3 cellular contexts compared by ENCODE assay signal in the genomic region with DNA sequence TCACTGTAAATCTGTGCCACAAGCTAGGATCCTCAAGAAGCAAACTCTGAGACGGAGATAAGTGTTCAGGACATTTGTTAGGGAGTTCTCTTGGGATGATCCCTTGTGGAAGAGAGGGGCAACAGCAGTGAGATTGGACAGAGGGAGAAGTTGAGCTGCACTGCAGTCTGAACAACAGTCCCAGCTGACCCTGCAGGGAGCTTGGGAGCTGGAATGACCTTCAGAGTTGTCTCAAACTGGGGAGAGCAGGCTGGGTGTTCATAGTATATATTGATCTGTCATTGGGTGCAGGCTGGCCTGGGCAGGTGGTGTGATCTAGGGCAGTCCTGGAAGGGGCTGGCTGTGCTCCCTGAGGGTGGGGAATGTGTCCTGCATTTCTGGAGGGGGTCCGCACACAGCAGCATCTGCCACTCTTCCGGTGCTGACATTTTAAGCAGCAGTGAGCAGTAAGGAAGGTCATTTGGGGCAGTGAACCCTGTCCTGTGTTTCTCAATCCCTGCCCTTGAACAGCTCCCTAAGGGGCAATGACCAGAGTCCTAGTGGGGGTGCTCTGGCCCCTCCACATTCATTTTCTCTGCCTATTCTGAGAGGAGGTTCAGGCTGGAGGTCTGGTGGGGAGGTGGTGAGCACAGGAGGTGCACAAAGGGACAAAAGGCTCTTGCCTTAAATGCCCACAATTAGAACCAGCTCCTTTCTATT.
TF ChIP-seq lines count a peak whose summit lies in the region.

No MANE protein-coding gene starts in this region.

TF ChIP-seq in A549, 52 proteins besides CTCF, POLR2A, EP300 and RAD21:
- TF ChIP-seq HOXB13 (CRISPR knock-in tag; IDR thresholded peaks at IDR 0.05; ENCODE audit: low read depth): no peak
- TF ChIP-seq FOSB (CRISPR knock-in tag; IDR thresholded peaks at IDR 0.05): no peak
- TF ChIP-seq MAFK (IDR thresholded peaks at IDR 0.05; ENCODE audit: partially characterized antibody): no peak
- no peak for TF ChIP-seq HOXB5 (CRISPR knock-in tag; IDR thresholded peaks at IDR 0.05)

TF ChIP-seq in WTC11, 78 proteins besides CTCF, POLR2A, EP300 and RAD21:
- TF ChIP-seq, protein P1, sequence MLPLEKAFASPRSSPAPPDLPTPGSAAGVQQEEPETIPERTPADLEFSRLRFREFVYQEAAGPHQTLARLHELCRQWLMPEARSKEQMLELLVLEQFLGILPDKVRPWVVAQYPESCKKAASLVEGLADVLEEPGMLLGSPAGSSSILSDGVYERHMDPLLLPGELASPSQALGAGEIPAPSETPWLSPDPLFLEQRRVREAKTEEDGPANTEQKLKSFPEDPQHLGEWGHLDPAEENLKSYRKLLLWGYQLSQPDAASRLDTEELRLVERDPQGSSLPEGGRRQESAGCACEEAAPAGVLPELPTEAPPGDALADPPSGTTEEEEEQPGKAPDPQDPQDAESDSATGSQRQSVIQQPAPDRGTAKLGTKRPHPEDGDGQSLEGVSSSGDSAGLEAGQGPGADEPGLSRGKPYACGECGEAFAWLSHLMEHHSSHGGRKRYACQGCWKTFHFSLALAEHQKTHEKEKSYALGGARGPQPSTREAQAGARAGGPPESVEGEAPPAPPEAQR (CRISPR knock-in tag; IDR thresholded peaks at IDR 0.05): no peak

TF ChIP-seq in HepG2, 621 proteins besides CTCF, POLR2A, EP300 and RAD21 (continues in another document):
- TF ChIP-seq HNF4A (CRISPR knock-in tag; IDR thresholded peaks at IDR 0.05) (peak; percentile 81), SNAI1 (CRISPR knock-in tag; IDR thresholded peaks at IDR 0.05; ENCODE audit: borderline replicate concordance) (no peak), NR2F2 (IDR thresholded peaks at IDR 0.05; ENCODE audit: borderline replicate concordance, low read depth) (no peak), XBP1 (CRISPR knock-in tag; IDR thresholded peaks at IDR 0.05) (no peak), ZNF160 (CRISPR knock-in tag; IDR thresholded peaks at IDR 0.05) (no peak), ZNF737 (CRISPR knock-in tag; IDR thresholded peaks at IDR 0.05; ENCODE audit: borderline replicate concordance) (no peak), HDAC1 (CRISPR knock-in tag; IDR thresholded peaks at IDR 0.05) (0 out of 2 replicates have a peak, but pooled peaks have one; percentile 23), ZNF224 (CRISPR knock-in tag; IDR thresholded peaks at IDR 0.05) (no peak), HHEX (CRISPR knock-in tag; IDR thresholded peaks at IDR 0.05) (no peak), ZNF883 (CRISPR knock-in tag; IDR thresholded peaks at IDR 0.05; ENCODE audit: not compliant biosample characterization) (no peak), NFATC3 (CRISPR knock-in tag; IDR thresholded peaks at IDR 0.05) (no peak), PLRG1 (conservative IDR thresholded peaks at IDR 0.05) (no peak), SRSF4 (IDR thresholded peaks at IDR 0.05; ENCODE audit: low read depth, low read length, poor library complexity, severe bottlenecking) (no peak), ZNF33B (CRISPR knock-in tag; IDR thresholded peaks at IDR 0.05) (no peak), ZSCAN31 (CRISPR knock-in tag; IDR thresholded peaks at IDR 0.05; ENCODE audit: low read depth) (no peak)
- TF ChIP-seq, protein P2, sequence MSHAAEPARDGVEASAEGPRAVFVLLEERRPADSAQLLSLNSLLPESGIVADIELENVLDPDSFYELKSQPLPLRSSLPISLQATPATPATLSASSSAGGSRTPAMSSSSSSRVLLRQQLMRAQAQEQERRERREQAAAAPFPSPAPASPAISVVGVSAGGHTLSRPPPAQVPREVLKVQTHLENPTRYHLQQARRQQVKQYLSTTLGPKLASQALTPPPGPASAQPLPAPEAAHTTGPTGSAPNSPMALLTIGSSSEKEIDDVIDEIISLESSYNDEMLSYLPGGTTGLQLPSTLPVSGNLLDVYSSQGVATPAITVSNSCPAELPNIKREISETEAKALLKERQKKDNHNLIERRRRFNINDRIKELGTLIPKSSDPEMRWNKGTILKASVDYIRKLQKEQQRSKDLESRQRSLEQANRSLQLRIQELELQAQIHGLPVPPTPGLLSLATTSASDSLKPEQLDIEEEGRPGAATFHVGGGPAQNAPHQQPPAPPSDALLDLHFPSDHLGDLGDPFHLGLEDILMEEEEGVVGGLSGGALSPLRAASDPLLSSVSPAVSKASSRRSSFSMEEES (CRISPR knock-in tag; IDR thresholded peaks at IDR 0.05): no peak
- TF ChIP-seq, protein P3, sequence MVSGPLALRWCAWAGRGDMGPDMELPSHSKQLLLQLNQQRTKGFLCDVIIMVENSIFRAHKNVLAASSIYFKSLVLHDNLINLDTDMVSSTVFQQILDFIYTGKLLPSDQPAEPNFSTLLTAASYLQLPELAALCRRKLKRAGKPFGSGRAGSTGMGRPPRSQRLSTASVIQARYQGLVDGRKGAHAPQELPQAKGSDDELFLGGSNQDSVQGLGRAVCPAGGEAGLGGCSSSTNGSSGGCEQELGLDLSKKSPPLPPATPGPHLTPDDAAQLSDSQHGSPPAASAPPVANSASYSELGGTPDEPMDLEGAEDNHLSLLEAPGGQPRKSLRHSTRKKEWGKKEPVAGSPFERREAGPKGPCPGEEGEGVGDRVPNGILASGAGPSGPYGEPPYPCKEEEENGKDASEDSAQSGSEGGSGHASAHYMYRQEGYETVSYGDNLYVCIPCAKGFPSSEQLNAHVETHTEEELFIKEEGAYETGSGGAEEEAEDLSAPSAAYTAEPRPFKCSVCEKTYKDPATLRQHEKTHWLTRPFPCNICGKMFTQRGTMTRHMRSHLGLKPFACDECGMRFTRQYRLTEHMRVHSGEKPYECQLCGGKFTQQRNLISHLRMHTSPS (CRISPR knock-in tag; IDR thresholded peaks at IDR 0.05; ENCODE audit: low read depth): no peak
- TF ChIP-seq, protein P4, sequence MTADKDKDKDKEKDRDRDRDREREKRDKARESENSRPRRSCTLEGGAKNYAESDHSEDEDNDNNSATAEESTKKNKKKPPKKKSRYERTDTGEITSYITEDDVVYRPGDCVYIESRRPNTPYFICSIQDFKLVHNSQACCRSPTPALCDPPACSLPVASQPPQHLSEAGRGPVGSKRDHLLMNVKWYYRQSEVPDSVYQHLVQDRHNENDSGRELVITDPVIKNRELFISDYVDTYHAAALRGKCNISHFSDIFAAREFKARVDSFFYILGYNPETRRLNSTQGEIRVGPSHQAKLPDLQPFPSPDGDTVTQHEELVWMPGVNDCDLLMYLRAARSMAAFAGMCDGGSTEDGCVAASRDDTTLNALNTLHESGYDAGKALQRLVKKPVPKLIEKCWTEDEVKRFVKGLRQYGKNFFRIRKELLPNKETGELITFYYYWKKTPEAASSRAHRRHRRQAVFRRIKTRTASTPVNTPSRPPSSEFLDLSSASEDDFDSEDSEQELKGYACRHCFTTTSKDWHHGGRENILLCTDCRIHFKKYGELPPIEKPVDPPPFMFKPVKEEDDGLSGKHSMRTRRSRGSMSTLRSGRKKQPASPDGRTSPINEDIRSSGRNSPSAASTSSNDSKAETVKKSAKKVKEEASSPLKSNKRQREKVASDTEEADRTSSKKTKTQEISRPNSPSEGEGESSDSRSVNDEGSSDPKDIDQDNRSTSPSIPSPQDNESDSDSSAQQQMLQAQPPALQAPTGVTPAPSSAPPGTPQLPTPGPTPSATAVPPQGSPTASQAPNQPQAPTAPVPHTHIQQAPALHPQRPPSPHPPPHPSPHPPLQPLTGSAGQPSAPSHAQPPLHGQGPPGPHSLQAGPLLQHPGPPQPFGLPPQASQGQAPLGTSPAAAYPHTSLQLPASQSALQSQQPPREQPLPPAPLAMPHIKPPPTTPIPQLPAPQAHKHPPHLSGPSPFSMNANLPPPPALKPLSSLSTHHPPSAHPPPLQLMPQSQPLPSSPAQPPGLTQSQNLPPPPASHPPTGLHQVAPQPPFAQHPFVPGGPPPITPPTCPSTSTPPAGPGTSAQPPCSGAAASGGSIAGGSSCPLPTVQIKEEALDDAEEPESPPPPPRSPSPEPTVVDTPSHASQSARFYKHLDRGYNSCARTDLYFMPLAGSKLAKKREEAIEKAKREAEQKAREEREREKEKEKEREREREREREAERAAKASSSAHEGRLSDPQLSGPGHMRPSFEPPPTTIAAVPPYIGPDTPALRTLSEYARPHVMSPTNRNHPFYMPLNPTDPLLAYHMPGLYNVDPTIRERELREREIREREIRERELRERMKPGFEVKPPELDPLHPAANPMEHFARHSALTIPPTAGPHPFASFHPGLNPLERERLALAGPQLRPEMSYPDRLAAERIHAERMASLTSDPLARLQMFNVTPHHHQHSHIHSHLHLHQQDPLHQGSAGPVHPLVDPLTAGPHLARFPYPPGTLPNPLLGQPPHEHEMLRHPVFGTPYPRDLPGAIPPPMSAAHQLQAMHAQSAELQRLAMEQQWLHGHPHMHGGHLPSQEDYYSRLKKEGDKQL (CRISPR knock-in tag; IDR thresholded peaks at IDR 0.05; ENCODE audit: low read depth): no peak
- TF ChIP-seq, protein P5, sequence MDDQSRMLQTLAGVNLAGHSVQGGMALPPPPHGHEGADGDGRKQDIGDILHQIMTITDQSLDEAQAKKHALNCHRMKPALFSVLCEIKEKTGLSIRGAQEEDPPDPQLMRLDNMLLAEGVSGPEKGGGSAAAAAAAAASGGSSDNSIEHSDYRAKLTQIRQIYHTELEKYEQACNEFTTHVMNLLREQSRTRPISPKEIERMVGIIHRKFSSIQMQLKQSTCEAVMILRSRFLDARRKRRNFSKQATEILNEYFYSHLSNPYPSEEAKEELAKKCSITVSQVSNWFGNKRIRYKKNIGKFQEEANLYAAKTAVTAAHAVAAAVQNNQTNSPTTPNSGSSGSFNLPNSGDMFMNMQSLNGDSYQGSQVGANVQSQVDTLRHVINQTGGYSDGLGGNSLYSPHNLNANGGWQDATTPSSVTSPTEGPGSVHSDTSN (CRISPR knock-in tag; IDR thresholded peaks at IDR 0.05; ENCODE audit: borderline replicate concordance): no peak
- TF ChIP-seq, protein P6, sequence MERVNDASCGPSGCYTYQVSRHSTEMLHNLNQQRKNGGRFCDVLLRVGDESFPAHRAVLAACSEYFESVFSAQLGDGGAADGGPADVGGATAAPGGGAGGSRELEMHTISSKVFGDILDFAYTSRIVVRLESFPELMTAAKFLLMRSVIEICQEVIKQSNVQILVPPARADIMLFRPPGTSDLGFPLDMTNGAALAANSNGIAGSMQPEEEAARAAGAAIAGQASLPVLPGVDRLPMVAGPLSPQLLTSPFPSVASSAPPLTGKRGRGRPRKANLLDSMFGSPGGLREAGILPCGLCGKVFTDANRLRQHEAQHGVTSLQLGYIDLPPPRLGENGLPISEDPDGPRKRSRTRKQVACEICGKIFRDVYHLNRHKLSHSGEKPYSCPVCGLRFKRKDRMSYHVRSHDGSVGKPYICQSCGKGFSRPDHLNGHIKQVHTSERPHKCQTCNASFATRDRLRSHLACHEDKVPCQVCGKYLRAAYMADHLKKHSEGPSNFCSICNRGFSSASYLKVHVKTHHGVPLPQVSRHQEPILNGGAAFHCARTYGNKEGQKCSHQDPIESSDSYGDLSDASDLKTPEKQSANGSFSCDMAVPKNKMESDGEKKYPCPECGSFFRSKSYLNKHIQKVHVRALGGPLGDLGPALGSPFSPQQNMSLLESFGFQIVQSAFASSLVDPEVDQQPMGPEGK (CRISPR knock-in tag; IDR thresholded peaks at IDR 0.05): peak; percentile 46; the same call in 1 of the 2 replicates
- TF ChIP-seq, protein P7, sequence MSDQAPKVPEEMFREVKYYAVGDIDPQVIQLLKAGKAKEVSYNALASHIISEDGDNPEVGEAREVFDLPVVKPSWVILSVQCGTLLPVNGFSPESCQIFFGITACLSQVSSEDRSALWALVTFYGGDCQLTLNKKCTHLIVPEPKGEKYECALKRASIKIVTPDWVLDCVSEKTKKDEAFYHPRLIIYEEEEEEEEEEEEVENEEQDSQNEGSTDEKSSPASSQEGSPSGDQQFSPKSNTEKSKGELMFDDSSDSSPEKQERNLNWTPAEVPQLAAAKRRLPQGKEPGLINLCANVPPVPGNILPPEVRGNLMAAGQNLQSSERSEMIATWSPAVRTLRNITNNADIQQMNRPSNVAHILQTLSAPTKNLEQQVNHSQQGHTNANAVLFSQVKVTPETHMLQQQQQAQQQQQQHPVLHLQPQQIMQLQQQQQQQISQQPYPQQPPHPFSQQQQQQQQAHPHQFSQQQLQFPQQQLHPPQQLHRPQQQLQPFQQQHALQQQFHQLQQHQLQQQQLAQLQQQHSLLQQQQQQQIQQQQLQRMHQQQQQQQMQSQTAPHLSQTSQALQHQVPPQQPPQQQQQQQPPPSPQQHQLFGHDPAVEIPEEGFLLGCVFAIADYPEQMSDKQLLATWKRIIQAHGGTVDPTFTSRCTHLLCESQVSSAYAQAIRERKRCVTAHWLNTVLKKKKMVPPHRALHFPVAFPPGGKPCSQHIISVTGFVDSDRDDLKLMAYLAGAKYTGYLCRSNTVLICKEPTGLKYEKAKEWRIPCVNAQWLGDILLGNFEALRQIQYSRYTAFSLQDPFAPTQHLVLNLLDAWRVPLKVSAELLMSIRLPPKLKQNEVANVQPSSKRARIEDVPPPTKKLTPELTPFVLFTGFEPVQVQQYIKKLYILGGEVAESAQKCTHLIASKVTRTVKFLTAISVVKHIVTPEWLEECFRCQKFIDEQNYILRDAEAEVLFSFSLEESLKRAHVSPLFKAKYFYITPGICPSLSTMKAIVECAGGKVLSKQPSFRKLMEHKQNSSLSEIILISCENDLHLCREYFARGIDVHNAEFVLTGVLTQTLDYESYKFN (CRISPR knock-in tag; conservative IDR thresholded peaks at IDR 0.05): peak; percentile 28; the same call in 1 of the 2 replicates
- TF ChIP-seq, protein P8, sequence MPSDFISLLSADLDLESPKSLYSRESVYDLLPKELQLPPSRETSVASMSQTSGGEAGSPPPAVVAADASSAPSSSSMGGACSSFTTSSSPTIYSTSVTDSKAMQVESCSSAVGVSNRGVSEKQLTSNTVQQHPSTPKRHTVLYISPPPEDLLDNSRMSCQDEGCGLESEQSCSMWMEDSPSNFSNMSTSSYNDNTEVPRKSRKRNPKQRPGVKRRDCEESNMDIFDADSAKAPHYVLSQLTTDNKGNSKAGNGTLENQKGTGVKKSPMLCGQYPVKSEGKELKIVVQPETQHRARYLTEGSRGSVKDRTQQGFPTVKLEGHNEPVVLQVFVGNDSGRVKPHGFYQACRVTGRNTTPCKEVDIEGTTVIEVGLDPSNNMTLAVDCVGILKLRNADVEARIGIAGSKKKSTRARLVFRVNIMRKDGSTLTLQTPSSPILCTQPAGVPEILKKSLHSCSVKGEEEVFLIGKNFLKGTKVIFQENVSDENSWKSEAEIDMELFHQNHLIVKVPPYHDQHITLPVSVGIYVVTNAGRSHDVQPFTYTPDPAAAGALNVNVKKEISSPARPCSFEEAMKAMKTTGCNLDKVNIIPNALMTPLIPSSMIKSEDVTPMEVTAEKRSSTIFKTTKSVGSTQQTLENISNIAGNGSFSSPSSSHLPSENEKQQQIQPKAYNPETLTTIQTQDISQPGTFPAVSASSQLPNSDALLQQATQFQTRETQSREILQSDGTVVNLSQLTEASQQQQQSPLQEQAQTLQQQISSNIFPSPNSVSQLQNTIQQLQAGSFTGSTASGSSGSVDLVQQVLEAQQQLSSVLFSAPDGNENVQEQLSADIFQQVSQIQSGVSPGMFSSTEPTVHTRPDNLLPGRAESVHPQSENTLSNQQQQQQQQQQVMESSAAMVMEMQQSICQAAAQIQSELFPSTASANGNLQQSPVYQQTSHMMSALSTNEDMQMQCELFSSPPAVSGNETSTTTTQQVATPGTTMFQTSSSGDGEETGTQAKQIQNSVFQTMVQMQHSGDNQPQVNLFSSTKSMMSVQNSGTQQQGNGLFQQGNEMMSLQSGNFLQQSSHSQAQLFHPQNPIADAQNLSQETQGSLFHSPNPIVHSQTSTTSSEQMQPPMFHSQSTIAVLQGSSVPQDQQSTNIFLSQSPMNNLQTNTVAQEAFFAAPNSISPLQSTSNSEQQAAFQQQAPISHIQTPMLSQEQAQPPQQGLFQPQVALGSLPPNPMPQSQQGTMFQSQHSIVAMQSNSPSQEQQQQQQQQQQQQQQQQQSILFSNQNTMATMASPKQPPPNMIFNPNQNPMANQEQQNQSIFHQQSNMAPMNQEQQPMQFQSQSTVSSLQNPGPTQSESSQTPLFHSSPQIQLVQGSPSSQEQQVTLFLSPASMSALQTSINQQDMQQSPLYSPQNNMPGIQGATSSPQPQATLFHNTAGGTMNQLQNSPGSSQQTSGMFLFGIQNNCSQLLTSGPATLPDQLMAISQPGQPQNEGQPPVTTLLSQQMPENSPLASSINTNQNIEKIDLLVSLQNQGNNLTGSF (CRISPR knock-in tag; IDR thresholded peaks at IDR 0.05): no peak
